ENCODE assay signal across 24 cellular contexts in genomic region chr10:107747851-107748250, GRCh38.
"Had no signal": no experiment of that assay in that cellular context is flagged by ENCODE, and none has a peak within 500 bp of the region (broad histone marks: within the 10 kb centered on the region; RNA-seq: fewer than 3 reads in every experiment).

No MANE protein-coding gene starts in this region.

- H3K4me3 Mint-ChIP-seq: memory B cell; naive thymus-derived CD8-positive, alpha-beta T cell; nephron; stimulated activated naive B cell treated with anti-CD40 and anti-IgM and Interleukin-4, amounts not matched to agents 10 μg/mL and 1 μg/mL and 100 μg/mL, for 72 hours had no signal

- H3K27ac ChIP-seq: left ventricle myocardium inferior, ovary, skin epidermis, stomach, testis, thyroid gland, transverse colon, upper lobe of left lung, vagina had no signal

- H3K9me3 ChIP-seq: ovary, testis, thyroid gland, upper lobe of left lung, vagina had no signal

- ATAC-seq: naive thymus-derived CD8-positive, alpha-beta T cell; right cardiac atrium; sciatic nerve; stimulated activated naive B cell treated with anti-CD40 and anti-IgM and Interleukin-4, amounts not matched to agents 10 μg/mL and 1 μg/mL and 100 μg/mL, for 72 hours; stimulated activated naive CD8-positive, alpha-beta T cell treated with anti-CD3 and anti-CD28 coated beads, Interleukin-15, Interleukin-2, amounts not matched to agents 100 U/mL and 50 U/mL, for 24 hours had no signal

- H3K27me3 ChIP-seq: ovary, stomach, testis, thyroid gland, transverse colon, upper lobe of left lung, vagina had no signal

- H3K27ac Mint-ChIP-seq: memory B cell; naive thymus-derived CD8-positive, alpha-beta T cell; nephron; progenitor cell of endocrine pancreas; stimulated activated naive B cell treated with anti-CD40 and anti-IgM and Interleukin-4, amounts not matched to agents 10 μg/mL and 1 μg/mL and 100 μg/mL, for 72 hours had no signal

- H3K36me3 ChIP-seq: left ventricle myocardium inferior, ovary, stomach, thyroid gland, transverse colon, upper lobe of left lung, vagina had no signal

- H3K36me3 Mint-ChIP-seq: memory B cell; naive thymus-derived CD8-positive, alpha-beta T cell; stimulated activated naive B cell treated with anti-CD40 and anti-IgM and Interleukin-4, amounts not matched to agents 10 μg/mL and 1 μg/mL and 100 μg/mL, for 72 hours had no signal

- H3K4me1 ChIP-seq: left ventricle myocardium inferior, stomach, testis, thyroid gland, transverse colon, upper lobe of left lung, vagina had no signal

- DNase-seq: hippocampal formation; left ventricle myocardium inferior; midbrain; naive thymus-derived CD8-positive, alpha-beta T cell; ovary; right cardiac atrium; stimulated activated CD4-positive, alpha-beta T cell treated with anti-CD3 and anti-CD28 coated beads, Interleukin-12 subunit alpha, Interleukin-12 subunit beta, amount 100 ng/mL, for 4 hours; stimulated activated CD4-positive, alpha-beta T cell treated with anti-CD3 and anti-CD28 coated beads, Interleukin-15, amount 100 ng/mL, for 24 hours; stimulated activated CD4-positive, alpha-beta T cell treated with anti-CD3 and anti-CD28 coated beads, Interleukin-2, amount 100 ng/mL, for 24 hours; stimulated activated CD4-positive, alpha-beta T cell treated with anti-CD3 and anti-CD28 coated beads, Interleukin-4, amount 100 ng/mL, for 1 hour; stimulated activated naive B cell treated with anti-CD40 and anti-IgM and Interleukin-4, amounts not matched to agents 10 μg/mL and 1 μg/mL and 100 μg/mL, for 72 hours; stimulated activated naive CD8-positive, alpha-beta T cell treated with anti-CD3 and anti-CD28 coated beads, Interleukin-15, Interleukin-2, amounts not matched to agents 100 U/mL and 50 U/mL, for 24 hours; stomach; testis; thyroid gland; transverse colon; upper lobe of left lung had no signal

- H3K27me3 Mint-ChIP-seq: memory B cell; naive thymus-derived CD8-positive, alpha-beta T cell; progenitor cell of endocrine pancreas; stimulated activated naive B cell treated with anti-CD40 and anti-IgM and Interleukin-4, amounts not matched to agents 10 μg/mL and 1 μg/mL and 100 μg/mL, for 72 hours had no signal

- H3K4me3 ChIP-seq: left ventricle myocardium inferior, lung, ovary, skin epidermis, stomach, testis, thyroid gland, transverse colon, upper lobe of left lung, vagina had no signal

- H3K4me1 Mint-ChIP-seq: memory B cell; naive thymus-derived CD8-positive, alpha-beta T cell; nephron; stimulated activated naive B cell treated with anti-CD40 and anti-IgM and Interleukin-4, amounts not matched to agents 10 μg/mL and 1 μg/mL and 100 μg/mL, for 72 hours had no signal
